In genomic region chr5:103895738-103896137, GRCh38 we compare ENCODE assay signal across 7 cellular contexts.
"Had no signal": no experiment of that assay in that cellular context is flagged by ENCODE, and none has a peak within 500 bp of the region (broad histone marks: within the 10 kb centered on the region; RNA-seq: fewer than 3 reads in every experiment).

No MANE protein-coding gene starts in this region.

- FAIRE-seq: HepG2 had no signal

- DNase-seq: H7, KBM-7 had no signal

- H3K27ac ChIP-seq: HL-60, KMS-11 had no signal

- ATAC-seq: GM23338, HepG2 had no signal

- H3K4me3 ChIP-seq: GM23338, HAP-1 had no signal
